In genomic region chr11:57031541-57031940, GRCh38 we compare ENCODE assay signal across 38 cellular contexts. TPM values are rescaled to one million over a fixed set of nuclear protein-coding genes. Genes with fewer than 3 reads are reported as not detected.
"Had no signal": no experiment of that assay in that cellular context is flagged by ENCODE, and none has a peak within 500 bp of the region (broad histone marks: within the 10 kb centered on the region; RNA-seq: fewer than 3 reads in every experiment).

No MANE protein-coding gene starts in this region.

- DNase-seq: Karpas-422, Kasumi-1, MG63, MM.1S, MV-4-11, NCI-H1092, NCI-H1092 treated with DMSO at 0.1 percent for 48 hours, NCI-H1105, NCI-H1105 treated with DMSO at 0.1 percent for 48 hours, NCI-H1417, NCI-H1417 treated with DMSO at 0.1 percent for 48 hours, NCI-H1436, NCI-H1436 treated with DMSO at 0.1 percent for 48 hours, NCI-H146, NCI-H1694, NCI-H1694 treated with DMSO at 0.1 percent for 48 hours, NCI-H187, NCI-H187 treated with DMSO at 0.1 percent for 48 hours, NCI-H1930, NCI-H2029, NCI-H2029 treated with DMSO at 0.1 percent for 48 hours, NCI-H2081, NCI-H2081 treated with DMSO at 0.1 percent for 48 hours, NCI-H2107, NCI-H2171, NCI-H2171 treated with DMSO at 0.1 percent for 48 hours, NCI-H2227 treated with DMSO at 0.1 percent for 48 hours, NCI-H226, NCI-H345, NCI-H446, NCI-H446 treated with DMSO at 0.1 percent for 48 hours, NCI-H510A, NCI-H510A treated with DMSO at 0.1 percent for 48 hours had no signal

- H3K9me3 ChIP-seq: MG63 had no signal

- H3K9ac ChIP-seq: KMS-11 had no signal

- H3K27me3 ChIP-seq: MG63 had no signal

- H3K27ac ChIP-seq: KMS-11 had no signal

- H3K36me3 ChIP-seq: MG63 had no signal

- H3K4me3 ChIP-seq: MG63 had no signal

RNA-seq across cellular contexts. Expression of gene OR5AK2, which starts 42.8 kb away (rescaled TPM):
- total RNA-seq: LHCN-M2, M059J, MCF 10A, NCI-H460 had no signal
